In genomic region chr12:2503036-2503435, GRCh38 we compare ENCODE assay signal across 4 cellular contexts.
"Had no signal": no experiment of that assay in that cellular context is flagged by ENCODE, and none has a peak within 500 bp of the region (broad histone marks: within the 10 kb centered on the region; RNA-seq: fewer than 3 reads in every experiment).

No MANE protein-coding gene starts in this region.

- H3K4me3 ChIP-seq: GM23338 had no signal

- ATAC-seq: GM23338, HepG2 had no signal

- DNase-seq: H9, HCEC 1CT had no signal
